In genomic region chr10:79223001-79223345, GRCh38 we compare ENCODE assay signal across 9 cellular contexts.
DNase-seq lines count a peak whose midpoint lies in the region; ATAC-seq and TF ChIP-seq lines count a peak whose summit lies in the region.
"Had no signal": no experiment of that assay in that cellular context is flagged by ENCODE, and none has a peak within 500 bp of the region (broad histone marks: within the 10 kb centered on the region; RNA-seq: fewer than 3 reads in every experiment).

No MANE protein-coding gene starts in this region.

- 45 to 58% methylated on average over 10 of the region's 11 CpGs for WGBS in thyroid gland, 2 donors

- peak overlapping the region; percentile 44 for H3K4me2 ChIP-seq in neural progenitor cell

- H3K9me3 Mint-ChIP-seq in neural progenitor cell: no peaks in the 10 kb centered on the region
- H3K9me3 Mint-ChIP-seq: memory B cell had no signal

- peaks cover 10% of the 10 kb centered on the region for H3K27me3 Mint-ChIP-seq in neural progenitor cell (ENCODE audit: insufficient read depth, low read depth)

- H4K20me1 ChIP-seq in neural progenitor cell (ENCODE audit: low read depth): peaks cover 7% of the 10 kb centered on the region

- peak overlapping the region; percentile 68 for H3K4me3 Mint-ChIP-seq in neural progenitor cell
- H3K4me3 Mint-ChIP-seq: memory B cell had no signal

- no peaks in the 10 kb centered on the region for H3K79me2 ChIP-seq in neural progenitor cell (ENCODE audit: low read depth)

- H3K27ac ChIP-seq in neural progenitor cell: no peak overlapping the region
- H3K27ac ChIP-seq in thyroid gland: peak overlapping the region; percentile 78 to 90 (median 86)

- H3K4me3 ChIP-seq in adipocyte (ENCODE audit: low read length) (no peak overlapping the region), neural progenitor cell (no peak overlapping the region), thyroid gland (replicated peaks in 1 of 3) (no peak overlapping the region)

- H3K27ac Mint-ChIP-seq in neural progenitor cell: peak overlapping the region; percentile 95
- H3K27ac Mint-ChIP-seq: memory B cell had no signal

- DNase-seq in adipocyte (ENCODE audit: low read depth) (no peak), head of caudate nucleus (peak; percentile 49 to 88 (median 70)), neural progenitor cell (ENCODE audit: low spot score) (peak; percentile 37), thyroid gland (no peak), posterior vena cava (ENCODE audit: low spot score) (no peak), CD1c-positive myeloid dendritic cell (ENCODE audit: extremely low spot score) (no peak)
- DNase-seq: Kasumi-1 had no signal

- intact Hi-C loops in head of caudate nucleus (cut with DNase I): loop anchor here (10.0 kb wide), 1 partner anchor 112 kb away; no protein-coding TSS in a partner anchor
- intact Hi-C loops in thyroid gland (cut with DNase I): no loop called here
- intact Hi-C loops in posterior vena cava (cut with DNase I): no loop called here

- H3K9me3 ChIP-seq in adipocyte (ENCODE audit: control insufficient read depth, low read length) (no peaks in the 10 kb centered on the region), neural progenitor cell (ENCODE audit: low read depth) (no peaks in the 10 kb centered on the region), thyroid gland (no peaks in the 10 kb centered on the region)

- ATAC-seq in HG03039 (IDR thresholded peaks at IDR 0.05; ENCODE audit: unreplicated experiment): no peak

- H3K4me1 Mint-ChIP-seq in neural progenitor cell: peaks cover 69% of the 10 kb centered on the region

- peaks cover 14% of the 10 kb centered on the region for H3K36me3 Mint-ChIP-seq in neural progenitor cell
- H3K36me3 Mint-ChIP-seq: memory B cell had no signal

- H3K36me3 ChIP-seq in adipocyte (ENCODE audit: control insufficient read depth, insufficient read depth, low read length, severe bottlenecking) (peaks cover 75% of the 10 kb centered on the region), neural progenitor cell (no peaks in the 10 kb centered on the region), thyroid gland (peaks cover 7 to 11% of the 10 kb centered on the region in 2 donors)

- peaks cover 63% of the 10 kb centered on the region for H3K4me1 ChIP-seq in adipocyte (ENCODE audit: control insufficient read depth, insufficient read depth, low read length)
- peaks cover 54% of the 10 kb centered on the region for H3K4me1 ChIP-seq in neural progenitor cell
- H3K4me1 ChIP-seq in thyroid gland: peaks cover 56 to 62% of the 10 kb centered on the region in 2 donors

- H3F3A ChIP-seq in neural progenitor cell (ENCODE audit: low read depth): peaks cover 13% of the 10 kb centered on the region

- no peak for TF ChIP-seq CTCF in neural progenitor cell (IDR thresholded peaks at IDR 0.05)
- TF ChIP-seq CTCF in thyroid gland (IDR thresholded peaks at IDR 0.05): no peak

- no peaks in the 10 kb centered on the region for H3K27me3 ChIP-seq in adipocyte (replicated peaks; ENCODE audit: control insufficient read depth, insufficient read depth, low read length)
- no peaks in the 10 kb centered on the region for H3K27me3 ChIP-seq in neural progenitor cell
- no peaks in the 10 kb centered on the region for H3K27me3 ChIP-seq in thyroid gland

- no peak for TF ChIP-seq POLR2A in thyroid gland (IDR thresholded peaks at IDR 0.05)

- H3K9ac ChIP-seq in adipocyte (ENCODE audit: low read length): peak overlapping the region; percentile 21
- H3K9ac ChIP-seq in neural progenitor cell: no peak overlapping the region

- H2AFZ ChIP-seq in neural progenitor cell (replicated peaks): no peak overlapping the region

Comparison
In these comparisons a context has a peak if more than half of its experiments do, and no peak if none do; other contexts are left out.
1. DNase-seq: peak in head of caudate nucleus (42 of 42) and neural progenitor cell (single experiment); none in adipocyte (single experiment), thyroid gland (0 of 2), posterior vena cava (single experiment) and CD1c-positive myeloid dendritic cell (single experiment).